ENCODE assay signal across 17 cellular contexts in genomic region chr1:54271341-54271740, GRCh38.
DNase-seq lines count a peak whose midpoint lies in the region; ATAC-seq and TF ChIP-seq lines count a peak whose summit lies in the region.
"Had no signal": no experiment of that assay in that cellular context is flagged by ENCODE, and none has a peak within 500 bp of the region (broad histone marks: within the 10 kb centered on the region; RNA-seq: fewer than 3 reads in every experiment).

No MANE protein-coding gene starts in this region.

- H3K9me3 Mint-ChIP-seq in chondrocyte (ENCODE audit: low read depth) (no peaks in the 10 kb centered on the region), osteocyte (ENCODE audit: unreplicated experiment) (no peaks in the 10 kb centered on the region)
- H3K9me3 Mint-ChIP-seq: activated naive CD4-positive, alpha-beta T cell treated with anti-CD3 and anti-CD28 coated beads for 36 hours; activated T-cell treated with anti-CD3 and anti-CD28 coated beads, Interleukin-2, amount 50 U/mL, for 24 hours; endodermal cell had no signal

- H3K27ac Mint-ChIP-seq in chondrocyte (ENCODE audit: unreplicated experiment), result peak overlapping the region; percentile 36
- peak overlapping the region; percentile 94 for H3K27ac Mint-ChIP-seq in osteocyte (ENCODE audit: unreplicated experiment)
- H3K27ac Mint-ChIP-seq: activated CD8-positive, alpha-beta T cell treated with anti-CD3 and anti-CD28 coated beads, Interleukin-2, amount 10 ng/mL, durations not matched to agents 7 days and 5 days; activated naive CD4-positive, alpha-beta T cell treated with anti-CD3 and anti-CD28 coated beads for 36 hours had no signal

- intact Hi-C loops in left ventricle myocardium superior (cut with micrococcal nuclease), result no loop called here
- intact Hi-C loops in cardiac septum (cut with DNase I), result loop anchor here (10.0 kb wide), 1 partner anchor 147 kb away; no protein-coding TSS in a partner anchor

- H3K36me3 Mint-ChIP-seq in chondrocyte (ENCODE audit: low read depth), result no peaks in the 10 kb centered on the region
- peaks cover 4% of the 10 kb centered on the region for H3K36me3 Mint-ChIP-seq in osteocyte (ENCODE audit: unreplicated experiment)

- H3K4me3 Mint-ChIP-seq in chondrocyte (ENCODE audit: unreplicated experiment) (no peak overlapping the region), osteocyte (ENCODE audit: unreplicated experiment) (no peak overlapping the region)
- H3K4me3 Mint-ChIP-seq: activated CD8-positive, alpha-beta T cell treated with anti-CD3 and anti-CD28 coated beads, Interleukin-2, amount 10 ng/mL, durations not matched to agents 7 days and 5 days; activated naive CD4-positive, alpha-beta T cell treated with anti-CD3 and anti-CD28 coated beads for 36 hours; activated T-cell treated with anti-CD3 and anti-CD28 coated beads, Interleukin-2, amount 50 U/mL, for 24 hours; endodermal cell had no signal

- TF ChIP-seq CTCF in chondrocyte (IDR thresholded peaks at IDR 0.05) (no peak), osteocyte (IDR thresholded peaks at IDR 0.05) (no peak)

- peak; percentile 56 for DNase-seq in left ventricle myocardium superior
- no peak for DNase-seq in cardiac septum (ENCODE audit: low spot score)
- no peak for DNase-seq in chondrocyte (ENCODE audit: low spot score)
- DNase-seq in osteocyte (ENCODE audit: extremely low spot score, unreplicated experiment), result no peak
- DNase-seq in HuH-7.5 (ENCODE audit: low spot score), result no peak
- no peak for DNase-seq in activated effector memory CD4-positive, alpha-beta T cell treated with anti-CD3 and anti-CD28 coated beads, Interleukin-2, amount 50 U/mL, for 16 hours
- no peak for DNase-seq in activated CD4-positive, CD25-positive, alpha-beta regulatory T cell (lab: John Stamatoyannopoulos, UW)
- DNase-seq: activated CD8-positive, alpha-beta T cell treated with anti-CD3 and anti-CD28 coated beads, Interleukin-2, amount 10 ng/mL, durations not matched to agents 7 days and 5 days; activated naive CD4-positive, alpha-beta T cell treated with anti-CD3 and anti-CD28 coated beads for 36 hours; activated T-cell treated with anti-CD3 and anti-CD28 coated beads, Interleukin-2, amount 50 U/mL, for 24 hours; anterior cingulate cortex; endodermal cell; NCI-H1105 treated with DMSO at 0.1 percent for 48 hours; NCI-H2107; stimulated activated CD4-positive, alpha-beta T cell treated with anti-CD3 and anti-CD28 coated beads, Interleukin-4, amount 100 ng/mL, for 4 hours had no signal

- H3K4me1 Mint-ChIP-seq in chondrocyte (ENCODE audit: low read depth) (peaks cover 46% of the 10 kb centered on the region), osteocyte (ENCODE audit: unreplicated experiment) (peaks cover 51% of the 10 kb centered on the region)

- ATAC-seq in left ventricle myocardium superior (peak; percentile 1), HG03469 (IDR thresholded peaks at IDR 0.05; ENCODE audit: unreplicated experiment) (no peak)
- ATAC-seq: activated CD8-positive, alpha-beta T cell treated with anti-CD3 and anti-CD28 coated beads, Interleukin-2, amount 10 ng/mL, durations not matched to agents 7 days and 5 days; HCT116 had no signal

- H3K27me3 Mint-ChIP-seq in chondrocyte (ENCODE audit: low read depth) (no peaks in the 10 kb centered on the region), osteocyte (ENCODE audit: unreplicated experiment) (no peaks in the 10 kb centered on the region)
- H3K27me3 Mint-ChIP-seq: activated T-cell treated with anti-CD3 and anti-CD28 coated beads, Interleukin-2, amount 50 U/mL, for 24 hours had no signal
